ENCODE assay signal across 15 cellular contexts in the genomic region with DNA sequence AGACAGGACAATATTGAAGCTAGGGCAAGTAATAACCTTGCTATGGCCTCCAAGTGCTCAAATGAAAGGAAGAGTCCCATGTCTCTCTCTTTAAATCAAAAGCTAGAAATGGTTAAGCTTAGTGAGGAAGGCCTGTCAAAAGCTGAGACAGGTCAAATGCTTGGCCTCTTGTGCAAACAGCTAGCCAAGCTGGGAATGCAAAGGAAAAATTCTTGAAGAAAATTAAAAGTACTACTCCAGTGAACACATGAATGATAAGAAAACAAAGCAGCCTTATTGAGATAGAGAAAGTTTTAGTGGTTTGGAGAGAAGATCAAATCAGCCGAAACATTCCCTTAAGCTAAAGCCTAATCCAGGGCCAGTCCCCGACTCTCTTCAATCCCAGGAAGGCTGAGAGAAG.
"Had no signal": no experiment of that assay in that cellular context is flagged by ENCODE, and none has a peak within 500 bp of the region (broad histone marks: within the 10 kb centered on the region; RNA-seq: fewer than 3 reads in every experiment).

No MANE protein-coding gene starts in this region.

- H3K27me3 Mint-ChIP-seq: activated T-cell treated with anti-CD3 and anti-CD28 coated beads, Interleukin-2, amount 50 U/mL, for 24 hours; stimulated activated naive CD8-positive, alpha-beta T cell treated with anti-CD3 and anti-CD28 coated beads, Interleukin-15, amount 100 ng/mL, for 72 hours had no signal

- H3K36me3 Mint-ChIP-seq: activated naive CD4-positive, alpha-beta T cell treated with anti-CD3 and anti-CD28 coated beads, Interleukin-2, amount 50 U/mL, for 72 hours; natural killer cell had no signal

- H3K4me1 Mint-ChIP-seq: stimulated activated naive CD8-positive, alpha-beta T cell treated with anti-CD3 and anti-CD28 coated beads, Interleukin-15, amount 100 ng/mL, for 72 hours had no signal

- H3K4me3 Mint-ChIP-seq: activated T-cell treated with anti-CD3 and anti-CD28 coated beads, Interleukin-2, amount 50 U/mL, for 24 hours; natural killer cell; stimulated activated naive CD8-positive, alpha-beta T cell treated with anti-CD3 and anti-CD28 coated beads, Interleukin-15, amount 100 ng/mL, for 72 hours; T-helper 2 cell treated with Interferon-gamma antibody and Interleukin-4, amounts not matched to agents 5 μg/mL and 100 μg/mL, for 36 hours had no signal

- ATAC-seq: activated CD4-positive, CD25-positive, alpha-beta regulatory T cell treated with anti-CD3 and anti-CD28 coated beads, Interleukin-2, amount 50 U/mL, for 24 hours; activated naive CD4-positive, alpha-beta T cell treated with anti-CD3 and anti-CD28 coated beads, Interleukin-2, amount 50 U/mL, for 72 hours; natural killer cell; stimulated activated naive CD8-positive, alpha-beta T cell treated with anti-CD3 and anti-CD28 coated beads, Interleukin-15, amount 100 ng/mL, for 72 hours had no signal

- H3K9me3 Mint-ChIP-seq: activated T-cell treated with anti-CD3 and anti-CD28 coated beads, Interleukin-2, amount 50 U/mL, for 24 hours; stimulated activated naive CD8-positive, alpha-beta T cell treated with anti-CD3 and anti-CD28 coated beads, Interleukin-15, amount 100 ng/mL, for 72 hours; T-helper 2 cell treated with Interferon-gamma antibody and Interleukin-4, amounts not matched to agents 5 μg/mL and 100 μg/mL, for 36 hours had no signal

- DNase-seq: activated effector memory CD4-positive, alpha-beta T cell treated with Interleukin-2 at 50 U/mL for 16 hours; activated T-cell treated with anti-CD3 and anti-CD28 coated beads, Interleukin-2, amount 50 U/mL, for 24 hours; effector CD8-positive, alpha-beta T cell; hippocampal formation; mammary epithelial cell; natural killer cell; stimulated activated CD4-positive, alpha-beta T cell treated with anti-CD3 and anti-CD28 coated beads, Interleukin-15, amount 100 ng/mL, for 24 hours; stimulated activated CD4-positive, alpha-beta T cell treated with anti-CD3 and anti-CD28 coated beads, Interleukin-4, amount 100 ng/mL, for 24 hours; stimulated activated naive CD8-positive, alpha-beta T cell treated with anti-CD3 and anti-CD28 coated beads, Interleukin-15, amount 100 ng/mL, for 72 hours; SW 1271 had no signal

- H3K4me3 ChIP-seq: coronary artery, thoracic aorta had no signal

- H3K27ac Mint-ChIP-seq: activated naive CD4-positive, alpha-beta T cell treated with anti-CD3 and anti-CD28 coated beads, Interleukin-2, amount 50 U/mL, for 72 hours; activated T-cell treated with anti-CD3 and anti-CD28 coated beads, Interleukin-2, amount 50 U/mL, for 24 hours; natural killer cell; stimulated activated naive CD8-positive, alpha-beta T cell treated with anti-CD3 and anti-CD28 coated beads, Interleukin-15, amount 100 ng/mL, for 72 hours; T-helper 2 cell treated with Interferon-gamma antibody and Interleukin-4, amounts not matched to agents 5 μg/mL and 100 μg/mL, for 36 hours had no signal
